In genomic region chr10:84244651-84245270, GRCh38 we compare ENCODE assay signal across 10 cellular contexts. TPM values are rescaled to one million over a fixed set of nuclear protein-coding genes. Genes with fewer than 3 reads are reported as not detected.
DNase-seq lines count a peak whose midpoint lies in the region; ATAC-seq and TF ChIP-seq lines count a peak whose summit lies in the region.
"Had no signal": no experiment of that assay in that cellular context is flagged by ENCODE, and none has a peak within 500 bp of the region (broad histone marks: within the 10 kb centered on the region; RNA-seq: fewer than 3 reads in every experiment).

Gene RGR (plus strand): TSS chr10:84245053. CDS start chr10:84245091, 38 bp downstream.

- no peaks in the 10 kb centered on the region for H3K36me3 ChIP-seq in skeletal muscle satellite cell (ENCODE audit: insufficient read depth, low read length)
- H3K36me3 ChIP-seq: stomach had no signal

- no peaks in the 10 kb centered on the region for H3K9me3 ChIP-seq in skeletal muscle satellite cell (replicated peaks; ENCODE audit: low read length)
- H3K9me3 ChIP-seq: stomach had no signal

- H3K9ac ChIP-seq in skeletal muscle satellite cell (ENCODE audit: low read depth, low read length) = no peak within 1 kb of the TSS

- DNase-seq in NCI-H2196 treated with DMSO at 0.1 percent for 48 hours (lab: John Stamatoyannopoulos, UW; ENCODE audit: unreplicated experiment) (peak; percentile 2), hypothalamus (lab: John Stamatoyannopoulos, UW) (peak; percentile 23 to 98 (median 85)), osteocyte (ENCODE audit: extremely low spot score, unreplicated experiment) (no peak), NAMALWA (ENCODE audit: low spot score) (no peak)
- DNase-seq: stimulated activated CD4-positive, alpha-beta T cell treated with anti-CD3 and anti-CD28 coated beads, Interleukin-4, amount 100 ng/mL, for 1 hour; stomach had no signal

- H3K4me1 ChIP-seq in skeletal muscle satellite cell (ENCODE audit: control insufficient read depth, insufficient read depth, low read length) = no peaks in the 10 kb centered on the region
- H3K4me1 ChIP-seq: stomach had no signal

- TF ChIP-seq CTCF in brain (conservative IDR thresholded peaks at IDR 0.05) (no peak), osteocyte (IDR thresholded peaks at IDR 0.05) (no peak)

- H3K27ac Mint-ChIP-seq in brain (peak within 1 kb of the TSS; percentile 89 to 95 (median 92)), osteocyte (ENCODE audit: unreplicated experiment) (no peak within 1 kb of the TSS)

- peaks cover 37% of the 10 kb centered on the region for H3K4me1 Mint-ChIP-seq in brain
- H3K4me1 Mint-ChIP-seq in osteocyte (ENCODE audit: unreplicated experiment) = no peaks in the 10 kb centered on the region

- H3K27me3 Mint-ChIP-seq in brain = peaks cover 9% of the 10 kb centered on the region
- H3K27me3 Mint-ChIP-seq in osteocyte (ENCODE audit: unreplicated experiment) = peaks cover 14% of the 10 kb centered on the region

- H3K4me3 Mint-ChIP-seq in brain = peak within 1 kb of the TSS in 4 of 5 experiments; percentile 53 to 81 (median 70)
- H3K4me3 Mint-ChIP-seq in osteocyte (ENCODE audit: unreplicated experiment) = no peak within 1 kb of the TSS

- ATAC-seq in HG02938 (IDR thresholded peaks at IDR 0.05; ENCODE audit: unreplicated experiment) = no peak
- no peak for ATAC-seq in GM19467 (IDR thresholded peaks at IDR 0.05; ENCODE audit: unreplicated experiment)

- peaks cover 47% of the 10 kb centered on the region for H3K27me3 ChIP-seq in skeletal muscle satellite cell (ENCODE audit: control insufficient read depth, insufficient read depth, low read length)
- H3K27me3 ChIP-seq: stomach had no signal

- H3K36me3 Mint-ChIP-seq in brain (no peaks in the 10 kb centered on the region), osteocyte (ENCODE audit: unreplicated experiment) (no peaks in the 10 kb centered on the region)

- H3K9me3 Mint-ChIP-seq in brain (no peaks in the 10 kb centered on the region), osteocyte (ENCODE audit: unreplicated experiment) (no peaks in the 10 kb centered on the region)

- H3K4me2 ChIP-seq in skeletal muscle satellite cell (ENCODE audit: low read length) = peak within 1 kb of the TSS; percentile 29

- H3K4me3 ChIP-seq in skeletal muscle satellite cell (ENCODE audit: low read length) = no peak within 1 kb of the TSS
- H3K4me3 ChIP-seq: stomach had no signal

RNA-seq across cellular contexts. Expression of gene RGR, which starts in this region (rescaled TPM):
- 3.9 TPM for polyA plus RNA-seq in brain (ENCODE audit: insufficient read depth, low read depth, low replicate concordance)
- not detected in 2 replicates for total RNA-seq in skeletal muscle satellite cell (2012; rRNA removed)
- total RNA-seq in osteocyte = not detected in 2 replicates
- total RNA-seq: stomach had no signal

Comparison
In these comparisons a context has a peak if more than half of its experiments do, and no peak if none do; other contexts are left out.
1. DNase-seq: peak in NCI-H2196 treated with DMSO at 0.1 percent for 48 hours (single experiment) and hypothalamus (51 of 51); none in osteocyte (single experiment) and NAMALWA (single experiment).